Comparison of ENCODE assay signal across 11 cellular contexts in genomic region chr2:212730994-212731393, GRCh38.
DNase-seq lines count a peak whose midpoint lies in the region; ATAC-seq and TF ChIP-seq lines count a peak whose summit lies in the region.
"Had no signal": no experiment of that assay in that cellular context is flagged by ENCODE, and none has a peak within 500 bp of the region (broad histone marks: within the 10 kb centered on the region; RNA-seq: fewer than 3 reads in every experiment).

No MANE protein-coding gene starts in this region.

- no peak for TF ChIP-seq CTCF in epithelial cell of esophagus (IDR thresholded peaks at IDR 0.05; ENCODE audit: insufficient read depth, low read depth, low read length, missing control alignments)
- no peak for TF ChIP-seq CTCF in PC-9 (conservative IDR thresholded peaks at IDR 0.05)

- H3K27ac ChIP-seq in PC-9: no peak overlapping the region
- H3K27ac ChIP-seq: upper lobe of left lung had no signal

- H3K4me2 ChIP-seq in PC-9: no peak overlapping the region

- H4K20me1 ChIP-seq in PC-9 (ENCODE audit: insufficient read depth): no peaks in the 10 kb centered on the region

- ATAC-seq in GM18873 (IDR thresholded peaks at IDR 0.05; ENCODE audit: low FRiP score, unreplicated experiment) (peak; percentile 86), GM21423 (IDR thresholded peaks at IDR 0.05; ENCODE audit: unreplicated experiment) (peak; percentile 65), HG03066 (IDR thresholded peaks at IDR 0.05; ENCODE audit: low read depth, unreplicated experiment) (peak; percentile 79)
- ATAC-seq: WTC11 had no signal

- BruUV-seq in PC-9 (replicated peaks; lab: Mats Ljungman, UMichigan): no TSS peak

- CTCF ChIA-PET in PC-9 (lab: Charles Lee): no interaction called here

- POLR2A ChIA-PET in PC-9 (lab: Charles Lee; ENCODE audit: unreplicated experiment): interaction anchor here (0.7 kb wide), 1 partner anchor 12 kb away, joined by 3 read pairs; no protein-coding TSS in a partner anchor

- no peaks in the 10 kb centered on the region for H3K9me2 ChIP-seq in PC-9 (ENCODE audit: insufficient read depth)

- no peak overlapping the region for H2AFZ ChIP-seq in PC-9

- H3K4me1 ChIP-seq in PC-9 (replicated peaks; ENCODE audit: insufficient read depth): no peaks in the 10 kb centered on the region
- H3K4me1 ChIP-seq: upper lobe of left lung had no signal

- H3K36me3 ChIP-seq in PC-9 (ENCODE audit: low read depth): no peaks in the 10 kb centered on the region
- H3K36me3 ChIP-seq: upper lobe of left lung had no signal

- H3K4me3 ChIP-seq in epithelial cell of esophagus (ENCODE audit: low read length): no peak overlapping the region
- H3K4me3 ChIP-seq in PC-9: no peak overlapping the region
- H3K4me3 ChIP-seq: upper lobe of left lung had no signal

- intact Hi-C loops in PC-9 (cut with micrococcal nuclease; ENCODE audit: unreplicated experiment): no loop called here

- H3K27me3 ChIP-seq in PC-9 (ENCODE audit: insufficient read depth, low read depth): no peaks in the 10 kb centered on the region
- H3K27me3 ChIP-seq: upper lobe of left lung had no signal

- DNase-seq in epithelial cell of esophagus (ENCODE audit: low read depth): peak; percentile 57
- DNase-seq in activated CD4-positive, alpha-beta T cell treated with anti-CD3 and anti-CD28 coated beads, Interleukin-2, amount 50 U/mL, for 48 hours: no peak
- no peak for DNase-seq in PC-9
- no peak for DNase-seq in iPS-NIHi11 (ENCODE audit: low spot score)
- DNase-seq: DND-41, MV-4-11, upper lobe of left lung had no signal

- no peaks in the 10 kb centered on the region for H3K79me2 ChIP-seq in PC-9 (ENCODE audit: low read depth)

- H3F3A ChIP-seq in PC-9 (ENCODE audit: insufficient read depth, low read depth): no peaks in the 10 kb centered on the region

- no peaks in the 10 kb centered on the region for H3K9me3 ChIP-seq in PC-9 (ENCODE audit: insufficient read depth, low read depth)
- H3K9me3 ChIP-seq: upper lobe of left lung had no signal
